1 cellular context compared by ENCODE assay signal in the genomic region with DNA sequence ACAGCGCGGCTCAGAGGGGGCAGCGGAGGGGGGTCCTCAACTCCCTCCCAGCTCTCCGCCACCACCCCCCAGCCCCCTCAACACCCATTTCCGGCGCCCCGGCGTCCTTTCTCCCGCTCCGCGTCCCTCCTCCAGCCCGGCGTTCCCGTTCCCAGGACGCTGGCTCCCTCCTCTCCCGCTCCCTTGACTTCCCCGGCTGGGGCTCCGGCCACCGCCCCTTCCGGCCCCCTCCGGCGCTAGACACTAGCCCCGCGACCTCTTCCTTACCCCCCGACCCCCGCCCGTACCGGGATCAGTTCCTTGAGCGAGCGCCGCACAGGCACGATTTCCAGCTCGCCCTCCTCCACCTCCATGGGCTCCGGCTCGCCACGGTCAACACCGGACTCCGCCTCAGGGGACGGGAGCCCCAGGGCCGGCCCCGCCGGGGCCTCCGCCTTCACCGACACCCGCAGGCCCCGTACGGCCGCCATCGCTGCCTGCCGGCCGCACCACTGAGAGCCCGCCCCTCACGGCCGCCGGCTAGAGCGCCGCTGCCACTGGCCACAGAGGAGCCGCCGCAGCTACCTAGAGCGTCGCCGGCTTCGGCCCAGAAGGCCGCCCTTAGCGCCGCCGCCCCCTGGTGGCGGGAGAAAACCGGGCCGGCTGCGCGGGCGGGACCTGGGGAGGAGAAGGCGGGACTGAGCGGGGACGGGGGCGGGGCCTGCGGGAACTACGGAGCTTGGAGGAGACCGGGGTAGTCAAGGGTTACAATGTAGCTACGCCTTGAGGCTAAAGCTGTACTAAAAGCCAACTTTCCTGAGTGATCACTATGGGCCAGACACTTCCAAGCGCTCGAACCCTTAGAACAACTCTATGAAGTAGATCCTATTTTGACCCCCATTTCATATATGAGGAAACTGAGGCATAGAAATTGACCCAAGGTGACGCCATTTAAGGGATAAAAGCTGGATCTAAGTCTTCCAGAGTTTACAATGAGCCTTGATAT.
TF ChIP-seq lines count a peak whose summit lies in the region.

Gene NCBP3, minus strand, starts transcription at position 493 of the 985 bp plus-strand sequence. Its CDS starts 23 bp downstream, at position 470.

TF ChIP-seq in HepG2, 621 proteins besides CTCF, POLR2A, EP300 and RAD21 (continued from another document and continues in another):
- TF ChIP-seq TAF15 (IDR thresholded peaks at IDR 0.05; ENCODE audit: low read depth, low read length, poor library complexity, severe bottlenecking), result peak; percentile 63
- peak; percentile 97 for TF ChIP-seq ZNF788 (CRISPR knock-in tag; IDR thresholded peaks at IDR 0.05; ENCODE audit: borderline replicate concordance)
- 0 out of 2 replicates have a peak, but pooled peaks have one; percentile 32 for TF ChIP-seq ZNF225 (CRISPR knock-in tag; IDR thresholded peaks at IDR 0.05)
- TF ChIP-seq ZMAT5 (CRISPR knock-in tag; IDR thresholded peaks at IDR 0.05; ENCODE audit: borderline replicate concordance, low read depth), result no peak
- TF ChIP-seq BATF2 (CRISPR knock-in tag; IDR thresholded peaks at IDR 0.05), result no peak
- peak; percentile 90 for TF ChIP-seq SAP130 (CRISPR knock-in tag; IDR thresholded peaks at IDR 0.05; ENCODE audit: low read depth)
- peak; percentile 50 for TF ChIP-seq TBL1XR1 (IDR thresholded peaks at IDR 0.05; ENCODE audit: borderline replicate concordance, low read length, partially characterized antibody)
- peak; percentile 13; the same call in 1 of the 2 replicates for TF ChIP-seq SOX13 (IDR thresholded peaks at IDR 0.05)
- peak in 1 of 2 experiments; percentile 37; a peak in 2 of 4 replicates for TF ChIP-seq SOX13 (CRISPR knock-in tag; conservative IDR thresholded peaks at IDR 0.05 in 1 of 2, IDR thresholded peaks at IDR 0.05 in 1 of 2)
- no peak for TF ChIP-seq FOXK2 (IDR thresholded peaks at IDR 0.05)
- TF ChIP-seq RBFOX2 (IDR thresholded peaks at IDR 0.05; ENCODE audit: low read depth, low read length), result peak; percentile 97
- TF ChIP-seq, protein P1, sequence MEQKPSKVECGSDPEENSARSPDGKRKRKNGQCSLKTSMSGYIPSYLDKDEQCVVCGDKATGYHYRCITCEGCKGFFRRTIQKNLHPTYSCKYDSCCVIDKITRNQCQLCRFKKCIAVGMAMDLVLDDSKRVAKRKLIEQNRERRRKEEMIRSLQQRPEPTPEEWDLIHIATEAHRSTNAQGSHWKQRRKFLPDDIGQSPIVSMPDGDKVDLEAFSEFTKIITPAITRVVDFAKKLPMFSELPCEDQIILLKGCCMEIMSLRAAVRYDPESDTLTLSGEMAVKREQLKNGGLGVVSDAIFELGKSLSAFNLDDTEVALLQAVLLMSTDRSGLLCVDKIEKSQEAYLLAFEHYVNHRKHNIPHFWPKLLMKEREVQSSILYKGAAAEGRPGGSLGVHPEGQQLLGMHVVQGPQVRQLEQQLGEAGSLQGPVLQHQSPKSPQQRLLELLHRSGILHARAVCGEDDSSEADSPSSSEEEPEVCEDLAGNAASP (CRISPR knock-in tag; IDR thresholded peaks at IDR 0.05; ENCODE audit: borderline replicate concordance), result peak; percentile 29; the same call in 1 of the 2 replicates
- TF ChIP-seq ZNF781 (CRISPR knock-in tag; IDR thresholded peaks at IDR 0.05; ENCODE audit: borderline replicate concordance, not compliant biosample characterization), result no peak
- peak; percentile 94 for TF ChIP-seq KAT8 (CRISPR knock-in tag; IDR thresholded peaks at IDR 0.05)
- peak; percentile 39 for TF ChIP-seq BRD4 (CRISPR knock-in tag; IDR thresholded peaks at IDR 0.05)
- peak; percentile 86; the same call in 1 of the 2 replicates for TF ChIP-seq ZNF670 (CRISPR knock-in tag; IDR thresholded peaks at IDR 0.05; ENCODE audit: borderline replicate concordance)
- no peak for TF ChIP-seq ZBTB37 (CRISPR knock-in tag; IDR thresholded peaks at IDR 0.05)
- peak; percentile 61 for TF ChIP-seq PPARG (CRISPR knock-in tag; conservative IDR thresholded peaks at IDR 0.05)
- TF ChIP-seq ZNF335 (CRISPR knock-in tag; IDR thresholded peaks at IDR 0.05), result 0 out of 2 replicates have a peak, but pooled peaks have one; percentile 34
- TF ChIP-seq ZNF33B (CRISPR knock-in tag; IDR thresholded peaks at IDR 0.05), result peak; percentile 68; the same call in 1 of the 2 replicates
- TF ChIP-seq ZNF816 (CRISPR knock-in tag; IDR thresholded peaks at IDR 0.05; ENCODE audit: borderline replicate concordance), result peak; percentile 71; the same call in 1 of the 2 replicates
- peak; percentile 80; the same call in 1 of the 2 replicates for TF ChIP-seq ATF7-NPFF (CRISPR knock-in tag; IDR thresholded peaks at IDR 0.05; ENCODE audit: low read depth)
- no peak for TF ChIP-seq CENPX (CRISPR knock-in tag; IDR thresholded peaks at IDR 0.05)
- TF ChIP-seq ZBTB7B (CRISPR knock-in tag; IDR thresholded peaks at IDR 0.05), result no peak; the same call in 1 of the 2 replicates
- peak; percentile 69; the same call in 1 of the 2 replicates for TF ChIP-seq SP5 (CRISPR knock-in tag; IDR thresholded peaks at IDR 0.05; ENCODE audit: borderline replicate concordance, low read depth)
- TF ChIP-seq TFDP2 (CRISPR knock-in tag; IDR thresholded peaks at IDR 0.05), result peak; percentile 79
- TF ChIP-seq, protein P2, sequence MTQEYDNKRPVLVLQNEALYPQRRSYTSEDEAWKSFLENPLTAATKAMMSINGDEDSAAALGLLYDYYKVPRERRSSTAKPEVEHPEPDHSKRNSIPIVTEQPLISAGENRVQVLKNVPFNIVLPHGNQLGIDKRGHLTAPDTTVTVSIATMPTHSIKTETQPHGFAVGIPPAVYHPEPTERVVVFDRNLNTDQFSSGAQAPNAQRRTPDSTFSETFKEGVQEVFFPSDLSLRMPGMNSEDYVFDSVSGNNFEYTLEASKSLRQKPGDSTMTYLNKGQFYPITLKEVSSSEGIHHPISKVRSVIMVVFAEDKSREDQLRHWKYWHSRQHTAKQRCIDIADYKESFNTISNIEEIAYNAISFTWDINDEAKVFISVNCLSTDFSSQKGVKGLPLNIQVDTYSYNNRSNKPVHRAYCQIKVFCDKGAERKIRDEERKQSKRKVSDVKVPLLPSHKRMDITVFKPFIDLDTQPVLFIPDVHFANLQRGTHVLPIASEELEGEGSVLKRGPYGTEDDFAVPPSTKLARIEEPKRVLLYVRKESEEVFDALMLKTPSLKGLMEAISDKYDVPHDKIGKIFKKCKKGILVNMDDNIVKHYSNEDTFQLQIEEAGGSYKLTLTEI (CRISPR knock-in tag; conservative IDR thresholded peaks at IDR 0.05), result no peak
- TF ChIP-seq ZFP36L1 (CRISPR knock-in tag; IDR thresholded peaks at IDR 0.05), result no peak
- TF ChIP-seq RCOR2 (CRISPR knock-in tag; IDR thresholded peaks at IDR 0.05), result no peak
- TF ChIP-seq ZNF615 (CRISPR knock-in tag; IDR thresholded peaks at IDR 0.05; ENCODE audit: borderline replicate concordance), result 0 out of 2 replicates have a peak, but pooled peaks have one; percentile 79
- peak; percentile 95 for TF ChIP-seq ERF (CRISPR knock-in tag; IDR thresholded peaks at IDR 0.05)
- no peak for TF ChIP-seq EZH2 (conservative IDR thresholded peaks at IDR 0.05; ENCODE audit: low read depth, low read length)
- TF ChIP-seq POLR2AphosphoS5 (IDR thresholded peaks at IDR 0.05; ENCODE audit: low read depth, low read length), result peak; percentile 83
- TF ChIP-seq, protein P3, sequence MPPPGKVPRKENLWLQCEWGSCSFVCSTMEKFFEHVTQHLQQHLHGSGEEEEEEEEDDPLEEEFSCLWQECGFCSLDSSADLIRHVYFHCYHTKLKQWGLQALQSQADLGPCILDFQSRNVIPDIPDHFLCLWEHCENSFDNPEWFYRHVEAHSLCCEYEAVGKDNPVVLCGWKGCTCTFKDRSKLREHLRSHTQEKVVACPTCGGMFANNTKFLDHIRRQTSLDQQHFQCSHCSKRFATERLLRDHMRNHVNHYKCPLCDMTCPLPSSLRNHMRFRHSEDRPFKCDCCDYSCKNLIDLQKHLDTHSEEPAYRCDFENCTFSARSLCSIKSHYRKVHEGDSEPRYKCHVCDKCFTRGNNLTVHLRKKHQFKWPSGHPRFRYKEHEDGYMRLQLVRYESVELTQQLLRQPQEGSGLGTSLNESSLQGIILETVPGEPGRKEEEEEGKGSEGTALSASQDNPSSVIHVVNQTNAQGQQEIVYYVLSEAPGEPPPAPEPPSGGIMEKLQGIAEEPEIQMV (CRISPR knock-in tag; IDR thresholded peaks at IDR 0.05; ENCODE audit: low read depth), result peak; percentile 81
- TF ChIP-seq NONO (IDR thresholded peaks at IDR 0.05), result no peak
- TF ChIP-seq NONO (CRISPR knock-in tag; conservative IDR thresholded peaks at IDR 0.05), result peak; percentile 98
- no peak for TF ChIP-seq ZSCAN22 (CRISPR knock-in tag; IDR thresholded peaks at IDR 0.05)
- peak in 1 of 2 experiments; percentile 85; a peak in 2 of 4 replicates for TF ChIP-seq KLF16 (CRISPR knock-in tag; IDR thresholded peaks at IDR 0.05)
- no peak for TF ChIP-seq CEBPB (IDR thresholded peaks at IDR 0.05; ENCODE audit: borderline replicate concordance, low read depth, low read length)
- peak; percentile 73; the same call in 1 of the 2 replicates for TF ChIP-seq ZNF589 (CRISPR knock-in tag; conservative IDR thresholded peaks at IDR 0.05)
- TF ChIP-seq PCBP2 (optimal IDR thresholded peaks at IDR 0.05; ENCODE audit: low read depth, low read length, poor library complexity, severe bottlenecking), result no peak
- no peak for TF ChIP-seq ZNF775 (CRISPR knock-in tag; IDR thresholded peaks at IDR 0.05; ENCODE audit: borderline replicate concordance)
- TF ChIP-seq PAX8 (CRISPR knock-in tag; IDR thresholded peaks at IDR 0.05; ENCODE audit: borderline replicate concordance), result no peak
- TF ChIP-seq ZBTB43 (CRISPR knock-in tag; conservative IDR thresholded peaks at IDR 0.05), result no peak
- TF ChIP-seq SOX5 (CRISPR knock-in tag; IDR thresholded peaks at IDR 0.05; ENCODE audit: borderline replicate concordance), result peak; percentile 30; the same call in 1 of the 2 replicates
- TF ChIP-seq PAF1 (CRISPR knock-in tag; IDR thresholded peaks at IDR 0.05), result no peak
- peak; percentile 88 for TF ChIP-seq GATAD1 (CRISPR knock-in tag; IDR thresholded peaks at IDR 0.05)
- TF ChIP-seq GPBP1L1 (CRISPR knock-in tag; IDR thresholded peaks at IDR 0.05), result no peak
- TF ChIP-seq NFIC (IDR thresholded peaks at IDR 0.05; ENCODE audit: low read length), result no peak
- TF ChIP-seq, protein P4, sequence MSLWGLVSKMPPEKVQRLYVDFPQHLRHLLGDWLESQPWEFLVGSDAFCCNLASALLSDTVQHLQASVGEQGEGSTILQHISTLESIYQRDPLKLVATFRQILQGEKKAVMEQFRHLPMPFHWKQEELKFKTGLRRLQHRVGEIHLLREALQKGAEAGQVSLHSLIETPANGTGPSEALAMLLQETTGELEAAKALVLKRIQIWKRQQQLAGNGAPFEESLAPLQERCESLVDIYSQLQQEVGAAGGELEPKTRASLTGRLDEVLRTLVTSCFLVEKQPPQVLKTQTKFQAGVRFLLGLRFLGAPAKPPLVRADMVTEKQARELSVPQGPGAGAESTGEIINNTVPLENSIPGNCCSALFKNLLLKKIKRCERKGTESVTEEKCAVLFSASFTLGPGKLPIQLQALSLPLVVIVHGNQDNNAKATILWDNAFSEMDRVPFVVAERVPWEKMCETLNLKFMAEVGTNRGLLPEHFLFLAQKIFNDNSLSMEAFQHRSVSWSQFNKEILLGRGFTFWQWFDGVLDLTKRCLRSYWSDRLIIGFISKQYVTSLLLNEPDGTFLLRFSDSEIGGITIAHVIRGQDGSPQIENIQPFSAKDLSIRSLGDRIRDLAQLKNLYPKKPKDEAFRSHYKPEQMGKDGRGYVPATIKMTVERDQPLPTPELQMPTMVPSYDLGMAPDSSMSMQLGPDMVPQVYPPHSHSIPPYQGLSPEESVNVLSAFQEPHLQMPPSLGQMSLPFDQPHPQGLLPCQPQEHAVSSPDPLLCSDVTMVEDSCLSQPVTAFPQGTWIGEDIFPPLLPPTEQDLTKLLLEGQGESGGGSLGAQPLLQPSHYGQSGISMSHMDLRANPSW (CRISPR knock-in tag; IDR thresholded peaks at IDR 0.05; ENCODE audit: borderline replicate concordance), result no peak
